In the genomic region with DNA sequence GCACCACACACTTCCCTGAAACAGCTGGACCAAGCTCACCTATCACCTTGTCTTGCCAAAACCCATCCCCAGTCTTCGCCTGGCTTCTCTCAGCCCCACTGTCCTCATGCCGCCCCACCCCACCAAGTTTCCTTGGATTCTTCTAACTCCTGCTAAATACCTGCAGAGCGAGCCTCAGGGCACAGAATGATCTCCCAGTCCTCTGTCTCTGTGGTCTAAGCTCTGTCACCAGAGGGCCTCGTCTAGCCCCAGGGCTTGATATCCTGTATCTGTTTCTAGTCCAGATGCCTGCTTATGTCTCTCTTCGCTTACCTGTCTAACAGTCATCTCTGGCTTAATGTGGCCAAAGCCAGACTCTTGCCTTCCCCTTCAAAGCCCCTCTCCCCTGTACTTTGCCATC, we compare ENCODE assay signal across 12 cellular contexts. TPM values are rescaled to one million over a fixed set of nuclear protein-coding genes. Genes with fewer than 3 reads are reported as not detected.
A peak's percentile ranks its signal among the peaks of the same experiment; 100 is the strongest.
DNase-seq lines count a peak whose midpoint lies in the region; ATAC-seq, FAIRE-seq and TF ChIP-seq lines count a peak whose summit lies in the region.
"Had no signal": no experiment of that assay in that cellular context is flagged by ENCODE, and none has a peak within 500 bp of the region (broad histone marks: within the 10 kb centered on the region; RNA-seq: fewer than 3 reads in every experiment).

No MANE protein-coding gene starts in this region.

- H3K4me3 ChIP-seq in mucosa of descending colon (no peak overlapping the region), right cardiac atrium (ENCODE audit: low read length) (no peak overlapping the region)
- H3K4me3 ChIP-seq: dorsolateral prefrontal cortex, SK-N-MC had no signal

- ATAC-seq in mucosa of descending colon (peak; percentile 27), GM21825 (IDR thresholded peaks at IDR 0.05; ENCODE audit: unreplicated experiment) (no peak), right cardiac atrium (no peak), GM18868 (IDR thresholded peaks at IDR 0.05; ENCODE audit: unreplicated experiment) (no peak)

- FAIRE-seq in GM12891 (lab: Jason Lieb, UNC) = peak; percentile 33

- no peak for TF ChIP-seq CTCF in mucosa of descending colon (IDR thresholded peaks at IDR 0.05)

- peaks cover 36% of the 10 kb centered on the region for H3K4me1 ChIP-seq in mucosa of descending colon (ENCODE audit: low read depth)
- H3K4me1 ChIP-seq in right cardiac atrium (ENCODE audit: control insufficient read depth, insufficient read depth, low read length) = peaks cover 39% of the 10 kb centered on the region

- intact Hi-C loops in mucosa of descending colon (cut with DNase I, micrococcal nuclease) = no loop called here
- intact Hi-C loops in right cardiac atrium (cut with DNase I) = no loop called here

- peak; percentile 16 to 20 for DNase-seq in AML-193 (lab: John Stamatoyannopoulos, UW)
- no peak for DNase-seq in GM12891 (ENCODE audit: insufficient read length, low spot score)
- peak in 1 of 3 donors; percentile 8 for DNase-seq in mucosa of descending colon
- DNase-seq in NK-92 (lab: John Stamatoyannopoulos, UW; ENCODE audit: unreplicated experiment) = no peak
- no peak for DNase-seq in right cardiac atrium
- DNase-seq: dorsolateral prefrontal cortex, NCI-H226 had no signal

- H3K9me3 Mint-ChIP-seq in activated naive CD8-positive, alpha-beta T cell (ENCODE audit: low read depth) = no peaks in the 10 kb centered on the region

- no peaks in the 10 kb centered on the region for H3K36me3 ChIP-seq in mucosa of descending colon (ENCODE audit: low read depth)

- WGBS in right cardiac atrium = 85% methylated on average over 5 of the region's 5 CpGs

- no peak for TF ChIP-seq POLR2A in GM12891 (IDR thresholded peaks at IDR 0.05; ENCODE audit: low read depth, low read length)

- H3K4me3 Mint-ChIP-seq in activated naive CD8-positive, alpha-beta T cell = no peak overlapping the region

- H3K9me3 ChIP-seq in mucosa of descending colon (no peaks in the 10 kb centered on the region), right cardiac atrium (ENCODE audit: control insufficient read depth, low read length) (no peaks in the 10 kb centered on the region)

- H3K27ac Mint-ChIP-seq in activated naive CD8-positive, alpha-beta T cell = peak overlapping the region; percentile 5

- H3K27ac ChIP-seq in right cardiac atrium (ENCODE audit: low read length) = no peak overlapping the region
- H3K27ac ChIP-seq: C4-2B, dorsolateral prefrontal cortex, SK-N-MC had no signal

- H3K27me3 ChIP-seq in right cardiac atrium (ENCODE audit: control insufficient read depth, insufficient read depth) = no peaks in the 10 kb centered on the region
- H3K27me3 ChIP-seq: dorsolateral prefrontal cortex had no signal

- H3K4me1 Mint-ChIP-seq in activated naive CD8-positive, alpha-beta T cell (ENCODE audit: low read depth) = peaks cover 86% of the 10 kb centered on the region

- peaks cover 9% of the 10 kb centered on the region for H3K36me3 Mint-ChIP-seq in activated naive CD8-positive, alpha-beta T cell

- H3K27me3 Mint-ChIP-seq in activated naive CD8-positive, alpha-beta T cell = no peaks in the 10 kb centered on the region

TF ChIP-seq in GM12891, 5 proteins besides CTCF, POLR2A, EP300 and RAD21:
- TF ChIP-seq POLR2AphosphoS5 (IDR thresholded peaks at IDR 0.05; ENCODE audit: low read depth, low read length) = no peak
- no peak for TF ChIP-seq PAX5 (IDR thresholded peaks at IDR 0.05; ENCODE audit: insufficient read depth, low read length, severe bottlenecking)
- no peak for TF ChIP-seq POU2F2 (IDR thresholded peaks at IDR 0.05; ENCODE audit: low read depth, low read length)
- no peak for TF ChIP-seq SPI1 (IDR thresholded peaks at IDR 0.05; ENCODE audit: low read depth, low read length)
- TF ChIP-seq TAF1 (IDR thresholded peaks at IDR 0.05; ENCODE audit: low read depth, low read length) = no peak

RNA-seq across cellular contexts. Expression of gene CCDC12, which starts 9.7 kb away (rescaled TPM):
- polyA plus RNA-seq in GM12891 (2012; ENCODE audit: low read depth, missing spikeins) = 55.8 TPM
- total RNA-seq in mucosa of descending colon (10 to 100 TPM; 40.7 to 59.2 (median 45.0) TPM), right cardiac atrium (10 to 100 TPM; 31.2 to 37.7 (median 34.2) TPM)
- polyA plus RNA-seq in right cardiac atrium = 58.0 TPM

RNA-seq across cellular contexts. Expression of gene NBEAL2, which starts 12.7 kb away (rescaled TPM):
- 53.4 TPM for polyA plus RNA-seq in GM12891 (2012; ENCODE audit: low read depth, missing spikeins)
- total RNA-seq in mucosa of descending colon = 10 to 100 TPM; 49.2 to 94.0 (median 53.7) TPM
- 10 to 100 TPM; 15.9 to 20.1 (median 17.3) TPM for total RNA-seq in right cardiac atrium
- 13.7 TPM for polyA plus RNA-seq in right cardiac atrium

Comparison
In these comparisons a context has a peak if more than half of its experiments do, and no peak if none do; other contexts are left out.
1. DNase-seq: peak in AML-193 (2 of 2); none in GM12891 (single experiment), NK-92 (single experiment) and right cardiac atrium (0 of 3).